In the genomic region with DNA sequence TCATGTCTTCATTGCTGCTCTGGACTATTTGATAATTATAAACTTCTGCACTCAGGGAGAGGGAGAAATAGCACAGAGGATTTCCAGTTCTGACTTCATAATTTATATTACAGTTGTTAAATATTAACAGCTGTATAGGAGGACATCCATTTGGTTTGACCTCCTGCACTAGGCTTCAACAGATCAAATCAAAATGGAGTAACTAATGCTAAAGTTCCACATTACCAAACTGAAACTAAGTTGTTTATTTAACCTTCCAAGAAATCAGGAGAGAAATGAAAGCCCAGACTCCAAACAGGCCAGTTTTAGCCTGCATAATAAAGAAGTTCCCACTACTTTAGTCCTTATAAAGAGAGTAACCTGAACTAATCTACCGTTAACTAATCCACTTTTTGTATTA, we compare ENCODE assay signal across 1 cellular context.
TF ChIP-seq lines count a peak whose summit lies in the region.

No MANE protein-coding gene starts in this region.

TF ChIP-seq in K562, 482 proteins besides CTCF, POLR2A, EP300 and RAD21 (continued from another document and continues in another):
- TF ChIP-seq, protein P1, sequence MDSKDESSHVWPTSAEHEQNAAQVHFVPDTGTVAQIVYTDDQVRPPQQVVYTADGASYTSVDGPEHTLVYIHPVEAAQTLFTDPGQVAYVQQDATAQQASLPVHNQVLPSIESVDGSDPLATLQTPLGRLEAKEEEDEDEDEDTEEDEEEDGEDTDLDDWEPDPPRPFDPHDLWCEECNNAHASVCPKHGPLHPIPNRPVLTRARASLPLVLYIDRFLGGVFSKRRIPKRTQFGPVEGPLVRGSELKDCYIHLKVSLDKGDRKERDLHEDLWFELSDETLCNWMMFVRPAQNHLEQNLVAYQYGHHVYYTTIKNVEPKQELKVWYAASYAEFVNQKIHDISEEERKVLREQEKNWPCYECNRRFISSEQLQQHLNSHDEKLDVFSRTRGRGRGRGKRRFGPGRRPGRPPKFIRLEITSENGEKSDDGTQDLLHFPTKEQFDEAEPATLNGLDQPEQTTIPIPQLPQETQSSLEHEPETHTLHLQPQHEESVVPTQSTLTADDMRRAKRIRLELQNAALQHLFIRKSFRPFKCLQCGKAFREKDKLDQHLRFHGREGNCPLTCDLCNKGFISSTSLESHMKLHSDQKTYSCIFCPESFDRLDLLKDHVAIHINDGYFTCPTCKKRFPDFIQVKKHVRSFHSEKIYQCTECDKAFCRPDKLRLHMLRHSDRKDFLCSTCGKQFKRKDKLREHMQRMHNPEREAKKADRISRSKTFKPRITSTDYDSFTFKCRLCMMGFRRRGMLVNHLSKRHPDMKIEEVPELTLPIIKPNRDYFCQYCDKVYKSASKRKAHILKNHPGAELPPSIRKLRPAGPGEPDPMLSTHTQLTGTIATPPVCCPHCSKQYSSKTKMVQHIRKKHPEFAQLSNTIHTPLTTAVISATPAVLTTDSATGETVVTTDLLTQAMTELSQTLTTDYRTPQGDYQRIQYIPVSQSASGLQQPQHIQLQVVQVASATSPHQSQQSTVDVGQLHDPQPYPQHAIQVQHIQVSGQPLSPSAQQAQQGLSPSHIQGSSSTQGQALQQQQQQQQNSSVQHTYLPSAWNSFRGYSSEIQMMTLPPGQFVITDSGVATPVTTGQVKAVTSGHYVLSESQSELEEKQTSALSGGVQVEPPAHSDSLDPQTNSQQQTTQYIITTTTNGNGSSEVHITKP (IDR thresholded peaks at IDR 0.05; ENCODE audit: partially characterized antibody): no peak
- no peak for TF ChIP-seq ZNF217 (CRISPR knock-in tag; IDR thresholded peaks at IDR 0.05)
- no peak for TF ChIP-seq ZFPM2 (CRISPR knock-in tag; IDR thresholded peaks at IDR 0.05)
- TF ChIP-seq, protein P2, sequence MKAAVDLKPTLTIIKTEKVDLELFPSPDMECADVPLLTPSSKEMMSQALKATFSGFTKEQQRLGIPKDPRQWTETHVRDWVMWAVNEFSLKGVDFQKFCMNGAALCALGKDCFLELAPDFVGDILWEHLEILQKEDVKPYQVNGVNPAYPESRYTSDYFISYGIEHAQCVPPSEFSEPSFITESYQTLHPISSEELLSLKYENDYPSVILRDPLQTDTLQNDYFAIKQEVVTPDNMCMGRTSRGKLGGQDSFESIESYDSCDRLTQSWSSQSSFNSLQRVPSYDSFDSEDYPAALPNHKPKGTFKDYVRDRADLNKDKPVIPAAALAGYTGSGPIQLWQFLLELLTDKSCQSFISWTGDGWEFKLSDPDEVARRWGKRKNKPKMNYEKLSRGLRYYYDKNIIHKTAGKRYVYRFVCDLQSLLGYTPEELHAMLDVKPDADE (conservative IDR thresholded peaks at IDR 0.05; ENCODE audit: control insufficient read depth, low read depth, low read length): no peak
- TF ChIP-seq, protein P3, sequence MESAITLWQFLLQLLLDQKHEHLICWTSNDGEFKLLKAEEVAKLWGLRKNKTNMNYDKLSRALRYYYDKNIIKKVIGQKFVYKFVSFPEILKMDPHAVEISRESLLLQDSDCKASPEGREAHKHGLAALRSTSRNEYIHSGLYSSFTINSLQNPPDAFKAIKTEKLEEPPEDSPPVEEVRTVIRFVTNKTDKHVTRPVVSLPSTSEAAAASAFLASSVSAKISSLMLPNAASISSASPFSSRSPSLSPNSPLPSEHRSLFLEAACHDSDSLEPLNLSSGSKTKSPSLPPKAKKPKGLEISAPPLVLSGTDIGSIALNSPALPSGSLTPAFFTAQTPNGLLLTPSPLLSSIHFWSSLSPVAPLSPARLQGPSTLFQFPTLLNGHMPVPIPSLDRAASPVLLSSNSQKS (CRISPR knock-in tag; IDR thresholded peaks at IDR 0.05): no peak
- no peak for TF ChIP-seq GATA2 (CRISPR knock-in tag; IDR thresholded peaks at IDR 0.05)
- no peak for TF ChIP-seq SP1 (CRISPR knock-in tag; IDR thresholded peaks at IDR 0.05)
- TF ChIP-seq ATF1 (CRISPR knock-in tag; IDR thresholded peaks at IDR 0.05): no peak
- no peak for TF ChIP-seq ATF1 (tag; IDR thresholded peaks at IDR 0.05)
- no peak for TF ChIP-seq ZBTB26 (CRISPR knock-in tag; IDR thresholded peaks at IDR 0.05)
- no peak for TF ChIP-seq COPS2 (conservative IDR thresholded peaks at IDR 0.05)
- TF ChIP-seq DNMT1 (IDR thresholded peaks at IDR 0.05): no peak
- TF ChIP-seq ESRRA (IDR thresholded peaks at IDR 0.05; ENCODE audit: borderline replicate concordance, low read depth): no peak
- no peak for TF ChIP-seq NR3C1 (CRISPR knock-in tag; IDR thresholded peaks at IDR 0.05)
- TF ChIP-seq, protein P4, sequence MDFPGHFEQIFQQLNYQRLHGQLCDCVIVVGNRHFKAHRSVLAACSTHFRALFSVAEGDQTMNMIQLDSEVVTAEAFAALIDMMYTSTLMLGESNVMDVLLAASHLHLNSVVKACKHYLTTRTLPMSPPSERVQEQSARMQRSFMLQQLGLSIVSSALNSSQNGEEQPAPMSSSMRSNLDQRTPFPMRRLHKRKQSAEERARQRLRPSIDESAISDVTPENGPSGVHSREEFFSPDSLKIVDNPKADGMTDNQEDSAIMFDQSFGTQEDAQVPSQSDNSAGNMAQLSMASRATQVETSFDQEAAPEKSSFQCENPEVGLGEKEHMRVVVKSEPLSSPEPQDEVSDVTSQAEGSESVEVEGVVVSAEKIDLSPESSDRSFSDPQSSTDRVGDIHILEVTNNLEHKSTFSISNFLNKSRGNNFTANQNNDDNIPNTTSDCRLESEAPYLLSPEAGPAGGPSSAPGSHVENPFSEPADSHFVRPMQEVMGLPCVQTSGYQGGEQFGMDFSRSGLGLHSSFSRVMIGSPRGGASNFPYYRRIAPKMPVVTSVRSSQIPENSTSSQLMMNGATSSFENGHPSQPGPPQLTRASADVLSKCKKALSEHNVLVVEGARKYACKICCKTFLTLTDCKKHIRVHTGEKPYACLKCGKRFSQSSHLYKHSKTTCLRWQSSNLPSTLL (IDR thresholded peaks at IDR 0.05): no peak
- TF ChIP-seq OTX1 (CRISPR knock-in tag; IDR thresholded peaks at IDR 0.05): no peak
- peak; percentile 75; the same call in 1 of the 2 replicates for TF ChIP-seq FOXO4 (CRISPR knock-in tag; IDR thresholded peaks at IDR 0.05)
- TF ChIP-seq LCOR (CRISPR knock-in tag; IDR thresholded peaks at IDR 0.05): no peak
- TF ChIP-seq ZNF444 (CRISPR knock-in tag; IDR thresholded peaks at IDR 0.05): 0 out of 2 replicates have a peak, but pooled peaks have one; percentile 44
- TF ChIP-seq TAL1 (IDR thresholded peaks at IDR 0.05): no peak
- no peak for TF ChIP-seq ZNF282 (CRISPR knock-in tag; IDR thresholded peaks at IDR 0.05)
- TF ChIP-seq POLR2B (IDR thresholded peaks at IDR 0.05; ENCODE audit: low read depth, partially characterized antibody): no peak
- no peak for TF ChIP-seq CBX1 (IDR thresholded peaks at IDR 0.05; ENCODE audit: low read depth)
- TF ChIP-seq TFE3 (CRISPR knock-in tag; IDR thresholded peaks at IDR 0.05): no peak
- TF ChIP-seq FOXA3 (CRISPR knock-in tag; conservative IDR thresholded peaks at IDR 0.05 in 1 of 2, IDR thresholded peaks at IDR 0.05 in 1 of 2): no peak
- peak; percentile 58 for TF ChIP-seq SMAD4 (CRISPR knock-in tag; conservative IDR thresholded peaks at IDR 0.05)
- no peak for TF ChIP-seq CREB3L1 (IDR thresholded peaks at IDR 0.05; ENCODE audit: borderline replicate concordance, low read depth)
- no peak for TF ChIP-seq ZNF384 (IDR thresholded peaks at IDR 0.05; ENCODE audit: low read depth, low read length)
- TF ChIP-seq ZNF609 (CRISPR knock-in tag; IDR thresholded peaks at IDR 0.05; ENCODE audit: borderline replicate concordance): no peak
- TF ChIP-seq, protein P5, sequence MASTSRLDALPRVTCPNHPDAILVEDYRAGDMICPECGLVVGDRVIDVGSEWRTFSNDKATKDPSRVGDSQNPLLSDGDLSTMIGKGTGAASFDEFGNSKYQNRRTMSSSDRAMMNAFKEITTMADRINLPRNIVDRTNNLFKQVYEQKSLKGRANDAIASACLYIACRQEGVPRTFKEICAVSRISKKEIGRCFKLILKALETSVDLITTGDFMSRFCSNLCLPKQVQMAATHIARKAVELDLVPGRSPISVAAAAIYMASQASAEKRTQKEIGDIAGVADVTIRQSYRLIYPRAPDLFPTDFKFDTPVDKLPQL (IDR thresholded peaks at IDR 0.05; ENCODE audit: extremely low read depth, insufficient read length): no peak
- no peak for TF ChIP-seq THAP12 (CRISPR knock-in tag; IDR thresholded peaks at IDR 0.05)
- no peak for TF ChIP-seq ESRRB (CRISPR knock-in tag; IDR thresholded peaks at IDR 0.05; ENCODE audit: borderline replicate concordance)
